ENCODE assay signal across 19 cellular contexts in genomic region chr6:109722564-109723254, GRCh38. TPM values are rescaled to one million over a fixed set of nuclear protein-coding genes. Genes with fewer than 3 reads are reported as not detected.
DNase-seq lines count a peak whose midpoint lies in the region; ATAC-seq and TF ChIP-seq lines count a peak whose summit lies in the region.
"Had no signal": no experiment of that assay in that cellular context is flagged by ENCODE, and none has a peak within 500 bp of the region (broad histone marks: within the 10 kb centered on the region; RNA-seq: fewer than 3 reads in every experiment).

No MANE protein-coding gene starts in this region.

- intact Hi-C loops in activated naive CD4-positive, alpha-beta T cell treated with anti-CD3 and anti-CD28 coated beads for 36 hours (cut with micrococcal nuclease): no loop called here

- no peak overlapping the region for H2BK120ac ChIP-seq in neuronal stem cell (ENCODE audit: low read depth, low read length)

- H3K4me3 ChIP-seq in epithelial cell of esophagus (ENCODE audit: low read length) (no peak overlapping the region), neuronal stem cell (ENCODE audit: low read length in 2 of 2) (peak overlapping the region in 1 of 2 donors; percentile 18)
- H3K4me3 ChIP-seq: GM12878, K562 had no signal

- H2AFZ ChIP-seq in neuronal stem cell (ENCODE audit: low read length): no peak overlapping the region

- H3K4me1 ChIP-seq in neuronal stem cell (ENCODE audit: control insufficient read depth in 2 of 2, insufficient read depth in 1 of 2, low read depth in 1 of 2, low read length in 2 of 2): no peaks in the 10 kb centered on the region

- no peak overlapping the region for H2BK5ac ChIP-seq in neuronal stem cell (ENCODE audit: low read length)

- H3K9me3 Mint-ChIP-seq in HFFc6: no peaks in the 10 kb centered on the region
- H3K9me3 Mint-ChIP-seq in activated naive CD4-positive, alpha-beta T cell treated with anti-CD3 and anti-CD28 coated beads for 36 hours: peaks cover 4% of the 10 kb centered on the region
- H3K9me3 Mint-ChIP-seq in activated CD8-positive, alpha-beta memory T cell treated with anti-CD3 and anti-CD28 coated beads, Interleukin-2, amount 10 ng/mL, durations not matched to agents 7 days and 5 days (ENCODE audit: low read depth): peaks cover 2% of the 10 kb centered on the region

- ATAC-seq in HG03439 (IDR thresholded peaks at IDR 0.05; ENCODE audit: unreplicated experiment): no peak
- no peak for ATAC-seq in activated CD8-positive, alpha-beta memory T cell treated with anti-CD3 and anti-CD28 coated beads, Interleukin-2, amount 10 ng/mL, durations not matched to agents 7 days and 5 days
- ATAC-seq: GM12878, K562, SK-N-SH treated with all-trans-retinoic acid at 6 μM for 48 hours had no signal

- H3K4me3 Mint-ChIP-seq in HFFc6: no peak overlapping the region
- no peak overlapping the region for H3K4me3 Mint-ChIP-seq in activated naive CD4-positive, alpha-beta T cell treated with anti-CD3 and anti-CD28 coated beads for 36 hours
- H3K4me3 Mint-ChIP-seq in activated CD8-positive, alpha-beta memory T cell treated with anti-CD3 and anti-CD28 coated beads, Interleukin-2, amount 10 ng/mL, durations not matched to agents 7 days and 5 days: no peak overlapping the region

- no peak overlapping the region for H2BK12ac ChIP-seq in neuronal stem cell (ENCODE audit: low read length)

- no peak overlapping the region for H3K27ac ChIP-seq in neuronal stem cell (replicated peaks; ENCODE audit: low read length)

- H3K4ac ChIP-seq in neuronal stem cell (ENCODE audit: low read length): no peak overlapping the region

- peak overlapping the region; percentile 44 for H3K18ac ChIP-seq in neuronal stem cell (ENCODE audit: low read length)

- no peak overlapping the region for H3K4me2 ChIP-seq in neuronal stem cell (ENCODE audit: insufficient read depth, low read length, poor library complexity, severe bottlenecking)

- H2BK15ac ChIP-seq in neuronal stem cell (ENCODE audit: low read length): no peak overlapping the region

- no peak overlapping the region for H3K23ac ChIP-seq in neuronal stem cell (ENCODE audit: low read depth, low read length, poor library complexity)

- H3K4me1 Mint-ChIP-seq in HFFc6 (ENCODE audit: low read depth): peaks cover 22% of the 10 kb centered on the region
- H3K4me1 Mint-ChIP-seq in activated naive CD4-positive, alpha-beta T cell treated with anti-CD3 and anti-CD28 coated beads for 36 hours (ENCODE audit: low read depth): no peaks in the 10 kb centered on the region
- no peaks in the 10 kb centered on the region for H3K4me1 Mint-ChIP-seq in activated CD8-positive, alpha-beta memory T cell treated with anti-CD3 and anti-CD28 coated beads, Interleukin-2, amount 10 ng/mL, durations not matched to agents 7 days and 5 days

- H3K79me1 ChIP-seq in neuronal stem cell (ENCODE audit: low read depth, low read length): peaks cover 4% of the 10 kb centered on the region

- no peaks in the 10 kb centered on the region; the same call in 1 of the 2 replicates for H3K27me3 Mint-ChIP-seq in HFFc6 (ENCODE audit: insufficient read depth)
- no peaks in the 10 kb centered on the region for H3K27me3 Mint-ChIP-seq in activated naive CD4-positive, alpha-beta T cell treated with anti-CD3 and anti-CD28 coated beads for 36 hours (ENCODE audit: low read depth)
- no peaks in the 10 kb centered on the region for H3K27me3 Mint-ChIP-seq in activated CD8-positive, alpha-beta memory T cell treated with anti-CD3 and anti-CD28 coated beads, Interleukin-2, amount 10 ng/mL, durations not matched to agents 7 days and 5 days

- no peak overlapping the region for H2AK5ac ChIP-seq in neuronal stem cell (ENCODE audit: low read depth, low read length)

- TF ChIP-seq CTCF in HFFc6 (IDR thresholded peaks at IDR 0.05) (no peak), epithelial cell of esophagus (IDR thresholded peaks at IDR 0.05; ENCODE audit: insufficient read depth, low read depth, low read length, missing control alignments) (no peak)

- no peaks in the 10 kb centered on the region for H3K27me3 ChIP-seq in neuronal stem cell (ENCODE audit: control insufficient read depth in 3 of 3, insufficient read depth in 3 of 3, low read depth in 1 of 3, low read length in 3 of 3)

- CTCF ChIA-PET in activated naive CD4-positive, alpha-beta T cell treated with anti-CD3 and anti-CD28 coated beads for 36 hours (lab: Charles Lee): no interaction called here
- CTCF ChIA-PET in activated CD8-positive, alpha-beta memory T cell treated with anti-CD3 and anti-CD28 coated beads, Interleukin-2, amount 10 ng/mL, durations not matched to agents 7 days and 5 days (lab: Charles Lee): interaction anchor here (1.2 kb wide), 1 partner anchor 26 kb away, joined by 3 read pairs; no protein-coding TSS in a partner anchor

- no CpG with 5 or more reads among the region's 3 CpGs for WGBS in neuronal stem cell (ENCODE audit: extremely low coverage in 2 of 2, insufficient read length in 2 of 2, insufficient replicate concordance in 1 of 2), 2 donors

- no peak overlapping the region for H4K91ac ChIP-seq in neuronal stem cell (ENCODE audit: low read depth, low read length, poor library complexity)

- DNase-seq in HFFc6: peak; percentile 12
- peak; percentile 12 for DNase-seq in epithelial cell of esophagus (ENCODE audit: low read depth)
- no peak for DNase-seq in neuronal stem cell (ENCODE audit: low spot score)
- DNase-seq in NOMO-1 (lab: John Stamatoyannopoulos, UW; ENCODE audit: unreplicated experiment in 2 of 2): no peak
- DNase-seq in activated naive CD4-positive, alpha-beta T cell treated with anti-CD3 and anti-CD28 coated beads for 36 hours: no peak
- DNase-seq in activated CD8-positive, alpha-beta memory T cell treated with anti-CD3 and anti-CD28 coated beads, Interleukin-2, amount 10 ng/mL, durations not matched to agents 7 days and 5 days: no peak
- DNase-seq: ACHN, Caco-2, GOT3, NCI-H1105 treated with DMSO at 0.1 percent for 48 hours, NCI-H1694, NCI-H2107, NCI-H510A, NCI-H774, SHP77 had no signal

- H3K36me3 Mint-ChIP-seq in HFFc6 (ENCODE audit: low read depth): peaks cover 19% of the 10 kb centered on the region
- H3K36me3 Mint-ChIP-seq in activated naive CD4-positive, alpha-beta T cell treated with anti-CD3 and anti-CD28 coated beads for 36 hours (ENCODE audit: low read depth): peaks cover 28% of the 10 kb centered on the region
- H3K36me3 Mint-ChIP-seq in activated CD8-positive, alpha-beta memory T cell treated with anti-CD3 and anti-CD28 coated beads, Interleukin-2, amount 10 ng/mL, durations not matched to agents 7 days and 5 days: peaks cover 16% of the 10 kb centered on the region

- no peak overlapping the region for H4K8ac ChIP-seq in neuronal stem cell (ENCODE audit: low read depth, low read length)

- H3K36me3 ChIP-seq in neuronal stem cell (replicated peaks in 1 of 2; ENCODE audit: control insufficient read depth in 2 of 2, insufficient read depth in 2 of 2, low read length in 2 of 2): peaks cover 2% of the 10 kb centered on the region in 2 donors

- peak overlapping the region; percentile 31; the same call in 1 of the 2 replicates for H3K27ac Mint-ChIP-seq in HFFc6
- no peak overlapping the region for H3K27ac Mint-ChIP-seq in activated naive CD4-positive, alpha-beta T cell treated with anti-CD3 and anti-CD28 coated beads for 36 hours
- no peak overlapping the region for H3K27ac Mint-ChIP-seq in activated CD8-positive, alpha-beta memory T cell treated with anti-CD3 and anti-CD28 coated beads, Interleukin-2, amount 10 ng/mL, durations not matched to agents 7 days and 5 days

- H3K14ac ChIP-seq in neuronal stem cell (ENCODE audit: low read length): no peak overlapping the region

- no peak overlapping the region for H3K9ac ChIP-seq in neuronal stem cell (ENCODE audit: low read depth, low read length, poor library complexity)

- H3K9me3 ChIP-seq in neuronal stem cell (replicated peaks in 1 of 2; ENCODE audit: control insufficient read depth in 2 of 2, insufficient read depth in 1 of 2, low read depth in 1 of 2, low read length in 2 of 2): no peaks in the 10 kb centered on the region
- H3K9me3 ChIP-seq: Caco-2 had no signal

RNA-seq across cellular contexts. Expression of gene FIG4, which starts 31.6 kb away (rescaled TPM):
- total RNA-seq in HFFc6 (2021; fragmentation: NEBNext Ultra II Directional; extraction: Animal tissue kit (Norgen Biotek cat#: 25700)): 10 to 100 TPM; 14.2 to 18.1 (median 16.6) TPM
- polyA plus RNA-seq in neuronal stem cell (2013, experiment 1 of 2): 12.3 TPM
- 11.5 TPM for polyA plus RNA-seq in neuronal stem cell (2013, experiment 2 of 2)
- 10 to 100 TPM; 14.0 to 16.4 TPM for total RNA-seq in activated naive CD4-positive, alpha-beta T cell treated with anti-CD3 and anti-CD28 coated beads for 36 hours
- total RNA-seq in activated CD8-positive, alpha-beta memory T cell treated with anti-CD3 and anti-CD28 coated beads, Interleukin-2, amount 10 ng/mL, durations not matched to agents 7 days and 5 days: 10 to 100 TPM in 1 of 2 experiments, 1 to 10 TPM in 1; 9.0 to 11.1 TPM

RNA-seq across cellular contexts. Expression of gene AK9, which starts 31.7 kb away (rescaled TPM):
- 1 to 10 TPM; 1.2 to 2.0 (median 1.5) TPM for total RNA-seq in HFFc6 (2021; fragmentation: NEBNext Ultra II Directional; extraction: Animal tissue kit (Norgen Biotek cat#: 25700))
- polyA plus RNA-seq in neuronal stem cell (2013, experiment 1 of 2): 5.2 TPM
- 5.9 TPM for polyA plus RNA-seq in neuronal stem cell (2013, experiment 2 of 2)
- 1 to 10 TPM; 1.7 TPM for total RNA-seq in activated naive CD4-positive, alpha-beta T cell treated with anti-CD3 and anti-CD28 coated beads for 36 hours
- 1 to 10 TPM; 4.4 to 6.2 TPM for total RNA-seq in activated CD8-positive, alpha-beta memory T cell treated with anti-CD3 and anti-CD28 coated beads, Interleukin-2, amount 10 ng/mL, durations not matched to agents 7 days and 5 days

Comparison
In these comparisons a context has a peak if more than half of its experiments do, and no peak if none do; other contexts are left out.
1. DNase-seq: peak in HFFc6 (single experiment) and epithelial cell of esophagus (single experiment); none in neuronal stem cell (single experiment), NOMO-1 (0 of 2), activated naive CD4-positive, alpha-beta T cell treated with anti-CD3 and anti-CD28 coated beads for 36 hours (single experiment) and activated CD8-positive, alpha-beta memory T cell treated with anti-CD3 and anti-CD28 coated beads, Interleukin-2, amount 10 ng/mL, durations not matched to agents 7 days and 5 days (single experiment).